ENCODE assay signal across 20 cellular contexts in the genomic region with DNA sequence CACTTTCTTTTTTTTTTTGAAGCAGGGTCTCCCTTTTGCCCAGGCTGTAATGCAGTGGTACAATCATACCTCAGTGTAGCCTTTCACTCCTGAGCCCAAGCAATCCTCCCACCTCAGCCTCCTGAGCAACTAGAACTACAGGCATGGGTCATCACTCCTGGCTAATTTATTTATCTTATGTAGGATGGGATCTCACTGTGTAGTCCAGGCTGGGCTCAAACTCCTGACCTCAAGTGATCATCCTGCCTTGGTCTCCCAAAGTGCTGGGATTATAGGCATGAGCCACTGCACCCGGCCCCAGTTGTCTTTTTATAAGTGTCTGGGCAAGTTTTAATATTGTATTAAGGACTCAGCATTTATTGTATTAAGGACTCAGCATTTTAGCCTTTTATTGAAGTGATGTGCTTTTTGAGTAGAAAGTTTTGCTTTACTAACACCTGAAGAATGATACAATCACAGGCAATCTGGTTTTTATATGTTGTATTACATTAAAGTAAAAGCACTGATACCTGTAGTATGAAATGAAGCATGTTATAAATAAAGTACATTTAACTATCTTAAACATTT.
"Had no signal": no experiment of that assay in that cellular context is flagged by ENCODE, and none has a peak within 500 bp of the region (broad histone marks: within the 10 kb centered on the region; RNA-seq: fewer than 3 reads in every experiment).

No MANE protein-coding gene starts in this region.

- H3K27me3 ChIP-seq: cardiac muscle cell, left lung, neural progenitor cell had no signal

- H3K27ac ChIP-seq: cardiac muscle cell, neural progenitor cell, psoas muscle, thoracic aorta had no signal

- H3K27me3 Mint-ChIP-seq: naive thymus-derived CD4-positive, alpha-beta T cell had no signal

- H3K27ac Mint-ChIP-seq: activated naive CD4-positive, alpha-beta T cell treated with anti-CD3 and anti-CD28 coated beads, Interleukin-2, amount 50 U/mL, for 72 hours; activated T-cell treated with anti-CD3 and anti-CD28 coated beads, Interleukin-2, amount 50 U/mL, for 72 hours; neural progenitor cell; stimulated activated effector memory CD8-positive, alpha-beta T cell treated with anti-CD3 and anti-CD28 coated beads, Interleukin-12 subunit alpha, Interleukin-12 subunit beta, amount 100 ng/mL, for 72 hours had no signal

- H3K9me3 Mint-ChIP-seq: activated naive CD4-positive, alpha-beta T cell treated with anti-CD3 and anti-CD28 coated beads, Interleukin-2, amount 50 U/mL, for 72 hours; activated T-cell treated with anti-CD3 and anti-CD28 coated beads, Interleukin-2, amount 50 U/mL, for 72 hours; naive thymus-derived CD4-positive, alpha-beta T cell; neural progenitor cell; stimulated activated effector memory CD8-positive, alpha-beta T cell treated with anti-CD3 and anti-CD28 coated beads, Interleukin-12 subunit alpha, Interleukin-12 subunit beta, amount 100 ng/mL, for 72 hours had no signal

- H3K4me1 Mint-ChIP-seq: neural progenitor cell had no signal

- H3K36me3 ChIP-seq: neural progenitor cell had no signal

- ATAC-seq: activated naive CD4-positive, alpha-beta T cell treated with anti-CD3 and anti-CD28 coated beads, Interleukin-2, amount 50 U/mL, for 72 hours; activated T-cell treated with anti-CD3 and anti-CD28 coated beads, Interleukin-2, amount 50 U/mL, for 72 hours; left lung; naive thymus-derived CD4-positive, alpha-beta T cell; psoas muscle; right cardiac atrium; stimulated activated effector memory CD8-positive, alpha-beta T cell treated with anti-CD3 and anti-CD28 coated beads, Interleukin-12 subunit alpha, Interleukin-12 subunit beta, amount 100 ng/mL, for 72 hours had no signal

- H3K4me3 ChIP-seq: cardiac muscle cell, neural progenitor cell, psoas muscle, skin epidermis, thoracic aorta had no signal

- H3K4me3 Mint-ChIP-seq: activated T-cell treated with anti-CD3 and anti-CD28 coated beads, Interleukin-2, amount 50 U/mL, for 72 hours; naive thymus-derived CD4-positive, alpha-beta T cell; neural progenitor cell; stimulated activated effector memory CD8-positive, alpha-beta T cell treated with anti-CD3 and anti-CD28 coated beads, Interleukin-12 subunit alpha, Interleukin-12 subunit beta, amount 100 ng/mL, for 72 hours had no signal

- DNase-seq: activated CD4-positive, alpha-beta T cell treated with anti-CD3 and anti-CD28 coated beads, Interleukin-2, amount 50 U/mL, for 1 hour; activated CD4-positive, CD25-positive, alpha-beta regulatory T cell treated with anti-CD3 and anti-CD28 coated beads, Interleukin-2, amount 50 U/mL, for 72 hours; activated effector memory CD4-positive, alpha-beta T cell treated with anti-CD3 and anti-CD28 coated beads, Interleukin-2, amount 50 U/mL, for 16 hours; activated T-cell treated with anti-CD3 and anti-CD28 coated beads, Interleukin-2, amount 50 U/mL, for 72 hours; amniotic stem cell; head of caudate nucleus; kidney; left lung; naive thymus-derived CD4-positive, alpha-beta T cell; psoas muscle; right cardiac atrium; stimulated activated CD4-positive, alpha-beta T cell treated with anti-CD3 and anti-CD28 coated beads, Interleukin-15, amount 100 ng/mL, for 24 hours; stimulated activated CD4-positive, alpha-beta T cell treated with anti-CD3 and anti-CD28 coated beads, Interleukin-4, amount 100 ng/mL, for 1 hour; T-helper 1 cell had no signal

- H3K36me3 Mint-ChIP-seq: activated naive CD4-positive, alpha-beta T cell treated with anti-CD3 and anti-CD28 coated beads, Interleukin-2, amount 50 U/mL, for 72 hours; neural progenitor cell had no signal

- H3K4me1 ChIP-seq: neural progenitor cell had no signal

- H3K9me3 ChIP-seq: left lung, psoas muscle, thoracic aorta had no signal
